11 cellular contexts compared by ENCODE assay signal in the genomic region with DNA sequence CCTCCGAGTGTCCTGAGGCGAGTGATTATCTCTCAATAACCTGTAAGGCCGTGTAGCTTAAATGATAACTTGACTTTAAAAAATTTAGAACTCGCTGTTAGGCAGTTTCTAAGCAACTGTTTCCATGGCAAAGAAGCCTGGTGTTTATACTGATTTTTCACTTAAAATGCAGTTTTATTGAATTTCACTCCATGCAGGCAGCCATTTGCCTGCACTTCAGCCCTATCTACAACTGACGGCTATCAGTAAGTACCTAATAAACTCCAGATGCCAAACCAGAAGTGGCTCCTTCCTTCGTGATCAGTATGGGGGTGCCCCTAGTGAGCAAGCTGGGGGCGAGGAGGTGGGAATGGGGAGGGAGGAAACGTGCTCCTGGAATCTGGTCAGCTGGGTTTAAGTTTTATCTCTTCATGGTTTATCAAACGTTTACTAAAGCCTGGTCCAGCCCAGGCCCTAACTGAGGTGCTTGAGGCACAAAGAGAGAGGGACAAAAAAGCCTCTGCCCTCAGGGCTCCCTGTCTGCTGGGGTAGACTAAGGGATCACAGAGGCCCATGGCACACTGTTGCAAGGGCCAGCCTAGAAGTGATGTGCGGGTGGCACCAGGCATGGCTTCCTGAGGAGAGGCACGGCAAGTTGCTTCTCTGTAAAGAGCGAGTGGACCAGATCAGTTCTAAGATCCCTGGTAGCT. TPM values are rescaled to one million over a fixed set of nuclear protein-coding genes. Genes with fewer than 3 reads are reported as not detected.
DNase-seq lines count a peak whose midpoint lies in the region; ATAC-seq and TF ChIP-seq lines count a peak whose summit lies in the region.
"Had no signal": no experiment of that assay in that cellular context is flagged by ENCODE, and none has a peak within 500 bp of the region (broad histone marks: within the 10 kb centered on the region; RNA-seq: fewer than 3 reads in every experiment).

No MANE protein-coding gene starts in this region.

- H3K27me3 Mint-ChIP-seq in activated naive CD4-positive, alpha-beta T cell treated with anti-CD3 and anti-CD28 coated beads, Interleukin-2, amount 10 ng/mL, durations not matched to agents 7 days and 5 days: no peaks in the 10 kb centered on the region

- H3K4me3 ChIP-seq in SJCRH30 (no peak overlapping the region), lung (no peak overlapping the region), suprapubic skin (no peak overlapping the region)

- peaks cover 20% of the 10 kb centered on the region for H3K36me3 Mint-ChIP-seq in activated naive CD4-positive, alpha-beta T cell treated with anti-CD3 and anti-CD28 coated beads, Interleukin-2, amount 10 ng/mL, durations not matched to agents 7 days and 5 days

- H3K27me3 ChIP-seq in SJCRH30: no peaks in the 10 kb centered on the region
- H3K27me3 ChIP-seq in lung (ENCODE audit: control insufficient read depth, insufficient read depth): no peaks in the 10 kb centered on the region
- no peaks in the 10 kb centered on the region for H3K27me3 ChIP-seq in suprapubic skin

- H3K36me3 ChIP-seq in SJCRH30 (peaks cover 21% of the 10 kb centered on the region), lung (ENCODE audit: control insufficient read depth in 2 of 2, insufficient read depth in 2 of 2, low read length in 2 of 2) (peaks cover 0 to 10% of the 10 kb centered on the region in 2 donors), suprapubic skin (peaks cover 14% of the 10 kb centered on the region)

- H3K4me1 Mint-ChIP-seq in activated naive CD4-positive, alpha-beta T cell treated with anti-CD3 and anti-CD28 coated beads, Interleukin-2, amount 10 ng/mL, durations not matched to agents 7 days and 5 days: peaks cover 23% of the 10 kb centered on the region

- H3K4me1 ChIP-seq in SJCRH30 (peaks cover 53% of the 10 kb centered on the region), lung (ENCODE audit: control insufficient read depth in 2 of 2, insufficient read depth in 2 of 2, low read length in 2 of 2) (peaks cover 13 to 16% of the 10 kb centered on the region in 2 donors), suprapubic skin (peaks cover 29% of the 10 kb centered on the region)

- WGBS in lung, 2 donors: 81 to 86% methylated on average over 12 of the region's 12 CpGs
- WGBS in suprapubic skin: 64% methylated on average over 12 of the region's 12 CpGs

- H3K9me3 Mint-ChIP-seq in activated naive CD4-positive, alpha-beta T cell treated with anti-CD3 and anti-CD28 coated beads, Interleukin-2, amount 10 ng/mL, durations not matched to agents 7 days and 5 days: no peaks in the 10 kb centered on the region

- TF ChIP-seq EP300 in suprapubic skin (IDR thresholded peaks at IDR 0.05): no peak

- CTCF ChIA-PET in activated naive CD4-positive, alpha-beta T cell treated with anti-CD3 and anti-CD28 coated beads, Interleukin-2, amount 10 ng/mL, durations not matched to agents 7 days and 5 days (lab: Charles Lee): no interaction called here

- H3K4me3 Mint-ChIP-seq in activated naive CD4-positive, alpha-beta T cell treated with anti-CD3 and anti-CD28 coated beads, Interleukin-2, amount 10 ng/mL, durations not matched to agents 7 days and 5 days: no peak overlapping the region

- H3K9me3 ChIP-seq in SJCRH30 (replicated peaks): no peaks in the 10 kb centered on the region
- peaks cover 0 to 2% of the 10 kb centered on the region in 2 donors for H3K9me3 ChIP-seq in lung (ENCODE audit: control insufficient read depth in 2 of 2, insufficient read depth in 1 of 2, low read length in 1 of 2)
- no peaks in the 10 kb centered on the region for H3K9me3 ChIP-seq in suprapubic skin

- no peak for TF ChIP-seq CTCF in lung (IDR thresholded peaks at IDR 0.05; ENCODE audit: control extremely low read depth, extremely low read depth)
- no peak for TF ChIP-seq CTCF in suprapubic skin (IDR thresholded peaks at IDR 0.05)

- ATAC-seq in lung (ENCODE audit: insufficient read depth, low FRiP score): no peak

- no peak overlapping the region for H3K27ac Mint-ChIP-seq in activated naive CD4-positive, alpha-beta T cell treated with anti-CD3 and anti-CD28 coated beads, Interleukin-2, amount 10 ng/mL, durations not matched to agents 7 days and 5 days

- DNase-seq in SJCRH30: peak in 1 of 2 experiments; percentile 36
- peak in 1 of 61 donors; percentile 10 for DNase-seq in caudate nucleus (lab: John Stamatoyannopoulos, UW)
- no peak for DNase-seq in lung (ENCODE audit: low spot score)
- no peak for DNase-seq in suprapubic skin (ENCODE audit: low spot score in 2 of 2)
- no peak for DNase-seq in inferior parietal cortex (ENCODE audit: extremely low spot score)
- DNase-seq in activated gamma-delta T cell (lab: John Stamatoyannopoulos, UW): no peak
- DNase-seq in activated naive CD4-positive, alpha-beta T cell treated with anti-CD3 and anti-CD28 coated beads, Interleukin-2, amount 10 ng/mL, durations not matched to agents 7 days and 5 days: no peak
- DNase-seq: activated CD8-positive, alpha-beta memory T cell treated with anti-CD3 and anti-CD28 coated beads, Interleukin-2, amount 50 U/mL, for 48 hours; amniotic stem cell; NCI-H1417; NCI-H510A treated with DMSO at 0.1 percent for 48 hours had no signal

- no peak for TF ChIP-seq POLR2A in suprapubic skin (IDR thresholded peaks at IDR 0.05)

- H3K27ac ChIP-seq in SJCRH30 (peak overlapping the region; percentile 34), caudate nucleus (ENCODE audit: low read depth, low read length) (peak overlapping the region; percentile 91), lung (ENCODE audit: low read depth in 1 of 2, low read length in 1 of 2) (peak overlapping the region; percentile 88 to 90), suprapubic skin (peak overlapping the region; percentile 7)

RNA-seq across cellular contexts. Expression of a gene that starts 45.5 kb away (rescaled TPM):
- 57.5 and 66.0 TPM in 2 replicates for total RNA-seq in SJCRH30 (2014; rRNA removed; shearing (Covaris generic))
- total RNA-seq in lung (10 to 100 TPM; 18.0 to 33.8 TPM), suprapubic skin (10 to 100 TPM; 11.2 to 24.7 (median 17.1) TPM)
- 10 to 100 TPM in 1 of 2 donors, 1 to 10 TPM in 1; 6.7 to 13.0 TPM for polyA plus RNA-seq in lung

RNA-seq across cellular contexts. Expression of a gene that starts 45.8 kb away (rescaled TPM):
- total RNA-seq in SJCRH30 (2014; rRNA removed; shearing (Covaris generic)): 55.7 and 56.6 TPM in 2 replicates
- total RNA-seq in lung: 10 to 100 TPM; 32.8 to 58.6 TPM
- 10 to 100 TPM in 1 of 2 donors, 1 to 10 TPM in 1; 6.8 to 20.4 TPM for polyA plus RNA-seq in lung
- 10 to 100 TPM; 24.7 to 45.6 (median 27.7) TPM for total RNA-seq in suprapubic skin

Comparison
In these comparisons a context has a peak if more than half of its experiments do, and no peak if none do; other contexts are left out.
1. H3K27ac ChIP-seq: peak in every context shown above with its lines; median percentile 91 in caudate nucleus; 89 in lung; 34 in SJCRH30; 7 in suprapubic skin.